1 cellular context compared by ENCODE assay signal in genomic region chr15:65094294-65094995, GRCh38.
TF ChIP-seq lines count a peak whose summit lies in the region.

No MANE protein-coding gene starts in this region.

TF ChIP-seq in WTC11, 78 proteins besides CTCF, POLR2A, EP300 and RAD21:
- no peak for TF ChIP-seq ZBTB21 (CRISPR knock-in tag; IDR thresholded peaks at IDR 0.05; ENCODE audit: borderline replicate concordance)
- TF ChIP-seq SMAD3 (CRISPR knock-in tag; IDR thresholded peaks at IDR 0.05; ENCODE audit: borderline replicate concordance) = no peak
- no peak for TF ChIP-seq RORB (CRISPR knock-in tag; IDR thresholded peaks at IDR 0.05)
- TF ChIP-seq PRRX2 (CRISPR knock-in tag; IDR thresholded peaks at IDR 0.05) = no peak
- TF ChIP-seq TP53 (CRISPR knock-in tag; IDR thresholded peaks at IDR 0.05) = no peak
TF ChIP-seq in WTC11: peak in this region for 0.
